1 cellular context compared by ENCODE assay signal in the genomic region with DNA sequence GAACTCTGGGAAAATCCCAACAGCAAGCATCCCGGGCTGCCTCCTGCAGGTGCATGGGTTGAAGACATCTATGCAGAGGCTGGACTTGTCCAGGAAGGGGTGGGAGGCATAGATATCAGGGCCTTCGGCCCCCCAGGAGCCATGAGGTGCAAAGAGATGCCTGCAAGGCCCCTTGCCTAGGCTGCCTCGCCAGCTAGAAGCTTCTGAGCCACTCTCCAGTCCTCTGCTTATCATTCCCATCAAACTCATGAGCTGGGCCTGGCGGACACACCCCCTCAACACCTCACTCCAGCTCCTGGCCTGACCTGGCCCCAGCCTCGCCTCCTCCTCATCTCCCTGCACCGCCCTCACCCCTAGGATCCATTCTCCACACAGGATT.
TF ChIP-seq lines count a peak whose summit lies in the region.

No MANE protein-coding gene starts in this region.

TF ChIP-seq in IMR-90, 13 proteins besides CTCF, POLR2A, EP300 and RAD21:
- no peak for TF ChIP-seq MAFK (IDR thresholded peaks at IDR 0.05; ENCODE audit: low read depth, low read length)
- TF ChIP-seq RFX5 (IDR thresholded peaks at IDR 0.05; ENCODE audit: low read depth, low read length) = no peak
- TF ChIP-seq BHLHE40 (IDR thresholded peaks at IDR 0.05; ENCODE audit: low read depth, low read length) = no peak
- TF ChIP-seq FOS (IDR thresholded peaks at IDR 0.05; ENCODE audit: low read depth, low read length) = no peak
- TF ChIP-seq MAZ (IDR thresholded peaks at IDR 0.05; ENCODE audit: borderline replicate concordance, low read depth, low read length) = no peak
- no peak for TF ChIP-seq MXI1 (IDR thresholded peaks at IDR 0.05; ENCODE audit: borderline replicate concordance, low read depth, low read length)
- no peak for TF ChIP-seq CHD1 (IDR thresholded peaks at IDR 0.05; ENCODE audit: low read depth, low read length)
- TF ChIP-seq NFE2L2 (IDR thresholded peaks at IDR 0.05; ENCODE audit: low read depth, low read length) = no peak
- TF ChIP-seq SMC3 (IDR thresholded peaks at IDR 0.05; ENCODE audit: low read depth, low read length) = no peak
- TF ChIP-seq, protein P1, sequence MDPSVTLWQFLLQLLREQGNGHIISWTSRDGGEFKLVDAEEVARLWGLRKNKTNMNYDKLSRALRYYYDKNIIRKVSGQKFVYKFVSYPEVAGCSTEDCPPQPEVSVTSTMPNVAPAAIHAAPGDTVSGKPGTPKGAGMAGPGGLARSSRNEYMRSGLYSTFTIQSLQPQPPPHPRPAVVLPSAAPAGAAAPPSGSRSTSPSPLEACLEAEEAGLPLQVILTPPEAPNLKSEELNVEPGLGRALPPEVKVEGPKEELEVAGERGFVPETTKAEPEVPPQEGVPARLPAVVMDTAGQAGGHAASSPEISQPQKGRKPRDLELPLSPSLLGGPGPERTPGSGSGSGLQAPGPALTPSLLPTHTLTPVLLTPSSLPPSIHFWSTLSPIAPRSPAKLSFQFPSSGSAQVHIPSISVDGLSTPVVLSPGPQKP (IDR thresholded peaks at IDR 0.05; ENCODE audit: borderline replicate concordance, low read depth, low read length) = no peak
- TF ChIP-seq CEBPB (IDR thresholded peaks at IDR 0.05; ENCODE audit: low read depth, low read length) = no peak
- TF ChIP-seq, protein P2, sequence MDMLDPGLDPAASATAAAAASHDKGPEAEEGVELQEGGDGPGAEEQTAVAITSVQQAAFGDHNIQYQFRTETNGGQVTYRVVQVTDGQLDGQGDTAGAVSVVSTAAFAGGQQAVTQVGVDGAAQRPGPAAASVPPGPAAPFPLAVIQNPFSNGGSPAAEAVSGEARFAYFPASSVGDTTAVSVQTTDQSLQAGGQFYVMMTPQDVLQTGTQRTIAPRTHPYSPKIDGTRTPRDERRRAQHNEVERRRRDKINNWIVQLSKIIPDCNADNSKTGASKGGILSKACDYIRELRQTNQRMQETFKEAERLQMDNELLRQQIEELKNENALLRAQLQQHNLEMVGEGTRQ (IDR thresholded peaks at IDR 0.05; ENCODE audit: low read depth, low read length) = no peak
- no peak for TF ChIP-seq RCOR1 (IDR thresholded peaks at IDR 0.05; ENCODE audit: insufficient replicate concordance, low read length)
